1 cellular context compared by ENCODE assay signal in the genomic region with DNA sequence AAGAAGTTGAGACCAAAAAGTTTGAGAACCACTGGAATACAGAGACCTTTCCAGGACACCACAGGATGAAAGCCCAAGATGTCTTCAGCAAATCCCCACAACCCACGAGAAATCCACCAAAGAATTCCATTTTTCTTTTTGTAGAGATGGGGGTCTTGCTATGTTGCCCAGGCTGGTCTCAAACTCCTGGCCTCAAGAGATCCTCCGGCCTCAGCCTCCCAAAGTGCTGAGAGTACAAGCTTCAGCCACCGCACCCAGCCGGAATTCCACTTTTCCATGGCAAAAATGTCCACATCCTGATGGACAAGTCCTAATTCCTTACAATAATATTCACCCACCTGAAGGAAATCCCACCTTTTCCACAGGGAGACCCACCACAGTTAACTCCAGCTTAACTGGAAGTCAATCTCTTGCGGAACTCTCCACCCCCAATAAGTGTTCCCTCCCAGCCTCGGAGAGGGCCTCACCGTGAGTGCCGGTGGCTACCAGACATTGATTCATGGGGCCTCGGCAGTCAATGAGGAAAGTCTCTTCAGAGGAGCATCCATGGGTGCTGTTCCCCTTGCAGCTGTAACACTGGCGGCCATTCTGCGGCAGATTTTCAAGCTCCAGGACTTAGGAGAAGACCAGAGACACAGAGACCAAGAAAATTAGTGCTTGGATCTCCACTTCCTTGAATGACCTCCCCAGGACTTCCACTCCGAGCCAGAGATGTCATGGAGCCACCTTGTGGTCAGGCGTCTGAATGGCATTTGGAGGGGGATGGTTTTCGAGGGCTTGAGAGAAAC.
A peak's percentile ranks its signal among the peaks of the same experiment; 100 is the strongest.
TF ChIP-seq lines count a peak whose summit lies in the region.

No MANE protein-coding gene starts in this region.

TF ChIP-seq in K562, 482 proteins besides CTCF, POLR2A, EP300 and RAD21 (continues in another document):
- TF ChIP-seq ZNF121 (CRISPR knock-in tag; conservative IDR thresholded peaks at IDR 0.05): peak; percentile 84
- no peak for TF ChIP-seq SMAD3 (CRISPR knock-in tag; conservative IDR thresholded peaks at IDR 0.05)
- peak; percentile 73 for TF ChIP-seq PHF20 (IDR thresholded peaks at IDR 0.05; ENCODE audit: partially characterized antibody)
- TF ChIP-seq RB1 (IDR thresholded peaks at IDR 0.05; ENCODE audit: low read depth): peak; percentile 44; the same call in 1 of the 2 replicates
- TF ChIP-seq TOE1 (IDR thresholded peaks at IDR 0.05; ENCODE audit: borderline replicate concordance): no peak
- no peak for TF ChIP-seq TOE1 (CRISPR knock-in tag; IDR thresholded peaks at IDR 0.05; ENCODE audit: borderline replicate concordance, low read depth)
- no peak for TF ChIP-seq PTBP1 (IDR thresholded peaks at IDR 0.05; ENCODE audit: low read depth, low read length)
- TF ChIP-seq ELF1 (tag; IDR thresholded peaks at IDR 0.05): peak; percentile 81
- peak; percentile 36; the same call in 1 of the 2 replicates for TF ChIP-seq STAG1 (CRISPR knock-in tag; IDR thresholded peaks at IDR 0.05; ENCODE audit: borderline replicate concordance)
- TF ChIP-seq SMARCA4 (IDR thresholded peaks at IDR 0.05): 0 out of 2 replicates have a peak, but pooled peaks have one; percentile 46
- TF ChIP-seq RNF2 (IDR thresholded peaks at IDR 0.05): no peak
- TF ChIP-seq, protein P1, sequence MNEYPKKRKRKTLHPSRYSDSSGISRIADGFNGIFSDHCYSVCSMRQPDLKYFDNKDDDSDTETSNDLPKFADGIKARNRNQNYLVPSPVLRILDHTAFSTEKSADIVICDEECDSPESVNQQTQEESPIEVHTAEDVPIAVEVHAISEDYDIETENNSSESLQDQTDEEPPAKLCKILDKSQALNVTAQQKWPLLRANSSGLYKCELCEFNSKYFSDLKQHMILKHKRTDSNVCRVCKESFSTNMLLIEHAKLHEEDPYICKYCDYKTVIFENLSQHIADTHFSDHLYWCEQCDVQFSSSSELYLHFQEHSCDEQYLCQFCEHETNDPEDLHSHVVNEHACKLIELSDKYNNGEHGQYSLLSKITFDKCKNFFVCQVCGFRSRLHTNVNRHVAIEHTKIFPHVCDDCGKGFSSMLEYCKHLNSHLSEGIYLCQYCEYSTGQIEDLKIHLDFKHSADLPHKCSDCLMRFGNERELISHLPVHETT (CRISPR knock-in tag; conservative IDR thresholded peaks at IDR 0.05 in 1 of 2, IDR thresholded peaks at IDR 0.05 in 1 of 2): no peak
- 0 out of 2 replicates have a peak, but pooled peaks have one; percentile 7 for TF ChIP-seq CXXC5 (CRISPR knock-in tag; IDR thresholded peaks at IDR 0.05)
- TF ChIP-seq SIRT6 (IDR thresholded peaks at IDR 0.05; ENCODE audit: low read depth, low read length): no peak
- TF ChIP-seq HNRNPUL1 (IDR thresholded peaks at IDR 0.05; ENCODE audit: low read length): no peak
- TF ChIP-seq ZNF696 (CRISPR knock-in tag; conservative IDR thresholded peaks at IDR 0.05): no peak
- TF ChIP-seq, protein P2, sequence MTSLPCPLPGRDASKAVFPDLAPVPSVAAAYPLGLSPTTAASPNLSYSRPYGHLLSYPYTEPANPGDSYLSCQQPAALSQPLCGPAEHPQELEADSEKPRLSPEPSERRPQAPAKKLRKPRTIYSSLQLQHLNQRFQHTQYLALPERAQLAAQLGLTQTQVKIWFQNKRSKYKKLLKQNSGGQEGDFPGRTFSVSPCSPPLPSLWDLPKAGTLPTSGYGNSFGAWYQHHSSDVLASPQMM (CRISPR knock-in tag; IDR thresholded peaks at IDR 0.05): no peak
- TF ChIP-seq NONO (IDR thresholded peaks at IDR 0.05; ENCODE audit: low read depth in 2 of 2, low read length in 1 of 2): no peak
- TF ChIP-seq, protein P3, sequence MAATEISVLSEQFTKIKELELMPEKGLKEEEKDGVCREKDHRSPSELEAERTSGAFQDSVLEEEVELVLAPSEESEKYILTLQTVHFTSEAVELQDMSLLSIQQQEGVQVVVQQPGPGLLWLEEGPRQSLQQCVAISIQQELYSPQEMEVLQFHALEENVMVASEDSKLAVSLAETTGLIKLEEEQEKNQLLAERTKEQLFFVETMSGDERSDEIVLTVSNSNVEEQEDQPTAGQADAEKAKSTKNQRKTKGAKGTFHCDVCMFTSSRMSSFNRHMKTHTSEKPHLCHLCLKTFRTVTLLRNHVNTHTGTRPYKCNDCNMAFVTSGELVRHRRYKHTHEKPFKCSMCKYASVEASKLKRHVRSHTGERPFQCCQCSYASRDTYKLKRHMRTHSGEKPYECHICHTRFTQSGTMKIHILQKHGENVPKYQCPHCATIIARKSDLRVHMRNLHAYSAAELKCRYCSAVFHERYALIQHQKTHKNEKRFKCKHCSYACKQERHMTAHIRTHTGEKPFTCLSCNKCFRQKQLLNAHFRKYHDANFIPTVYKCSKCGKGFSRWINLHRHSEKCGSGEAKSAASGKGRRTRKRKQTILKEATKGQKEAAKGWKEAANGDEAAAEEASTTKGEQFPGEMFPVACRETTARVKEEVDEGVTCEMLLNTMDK (IDR thresholded peaks at IDR 0.05; ENCODE audit: borderline replicate concordance, insufficient read depth, low read depth, low read length, poor library complexity, severe bottlenecking): peak; percentile 46
- TF ChIP-seq ZNF589 (CRISPR knock-in tag; IDR thresholded peaks at IDR 0.05; ENCODE audit: low read depth): no peak
- TF ChIP-seq SPI1 (IDR thresholded peaks at IDR 0.05; ENCODE audit: borderline replicate concordance, low read depth, low read length): peak; percentile 71; the same call in 1 of the 2 replicates
- 0 out of 2 replicates have a peak, but pooled peaks have one; percentile 34 for TF ChIP-seq HDAC2 (IDR thresholded peaks at IDR 0.05)
- TF ChIP-seq, protein P4, sequence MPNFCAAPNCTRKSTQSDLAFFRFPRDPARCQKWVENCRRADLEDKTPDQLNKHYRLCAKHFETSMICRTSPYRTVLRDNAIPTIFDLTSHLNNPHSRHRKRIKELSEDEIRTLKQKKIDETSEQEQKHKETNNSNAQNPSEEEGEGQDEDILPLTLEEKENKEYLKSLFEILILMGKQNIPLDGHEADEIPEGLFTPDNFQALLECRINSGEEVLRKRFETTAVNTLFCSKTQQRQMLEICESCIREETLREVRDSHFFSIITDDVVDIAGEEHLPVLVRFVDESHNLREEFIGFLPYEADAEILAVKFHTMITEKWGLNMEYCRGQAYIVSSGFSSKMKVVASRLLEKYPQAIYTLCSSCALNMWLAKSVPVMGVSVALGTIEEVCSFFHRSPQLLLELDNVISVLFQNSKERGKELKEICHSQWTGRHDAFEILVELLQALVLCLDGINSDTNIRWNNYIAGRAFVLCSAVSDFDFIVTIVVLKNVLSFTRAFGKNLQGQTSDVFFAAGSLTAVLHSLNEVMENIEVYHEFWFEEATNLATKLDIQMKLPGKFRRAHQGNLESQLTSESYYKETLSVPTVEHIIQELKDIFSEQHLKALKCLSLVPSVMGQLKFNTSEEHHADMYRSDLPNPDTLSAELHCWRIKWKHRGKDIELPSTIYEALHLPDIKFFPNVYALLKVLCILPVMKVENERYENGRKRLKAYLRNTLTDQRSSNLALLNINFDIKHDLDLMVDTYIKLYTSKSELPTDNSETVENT (CRISPR knock-in tag; IDR thresholded peaks at IDR 0.05): no peak
- TF ChIP-seq KAT8 (IDR thresholded peaks at IDR 0.05; ENCODE audit: low read depth): no peak
- TF ChIP-seq POLR2AphosphoS2 (IDR thresholded peaks at IDR 0.05; ENCODE audit: low read length): no peak
- no peak for TF ChIP-seq BMI1 (IDR thresholded peaks at IDR 0.05; ENCODE audit: low read length)
- no peak for TF ChIP-seq ZFP36 (IDR thresholded peaks at IDR 0.05; ENCODE audit: low read depth, low read length, partially characterized antibody)
- peak; percentile 13; the same call in 1 of the 2 replicates for TF ChIP-seq PHF8 (IDR thresholded peaks at IDR 0.05; ENCODE audit: borderline replicate concordance, low read length)
- TF ChIP-seq, protein P5, sequence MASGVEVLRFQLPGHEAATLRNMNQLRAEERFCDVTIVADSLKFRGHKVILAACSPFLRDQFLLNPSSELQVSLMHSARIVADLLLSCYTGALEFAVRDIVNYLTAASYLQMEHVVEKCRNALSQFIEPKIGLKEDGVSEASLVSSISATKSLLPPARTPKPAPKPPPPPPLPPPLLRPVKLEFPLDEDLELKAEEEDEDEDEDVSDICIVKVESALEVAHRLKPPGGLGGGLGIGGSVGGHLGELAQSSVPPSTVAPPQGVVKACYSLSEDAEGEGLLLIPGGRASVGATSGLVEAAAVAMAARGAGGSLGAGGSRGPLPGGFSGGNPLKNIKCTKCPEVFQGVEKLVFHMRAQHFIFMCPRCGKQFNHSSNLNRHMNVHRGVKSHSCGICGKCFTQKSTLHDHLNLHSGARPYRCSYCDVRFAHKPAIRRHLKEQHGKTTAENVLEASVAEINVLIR (CRISPR knock-in tag; IDR thresholded peaks at IDR 0.05): no peak
- TF ChIP-seq, protein P6, sequence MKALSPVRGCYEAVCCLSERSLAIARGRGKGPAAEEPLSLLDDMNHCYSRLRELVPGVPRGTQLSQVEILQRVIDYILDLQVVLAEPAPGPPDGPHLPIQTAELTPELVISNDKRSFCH (CRISPR knock-in tag; IDR thresholded peaks at IDR 0.05): no peak
- TF ChIP-seq, protein P6 (tag; IDR thresholded peaks at IDR 0.05): no peak
- TF ChIP-seq MYNN (IDR thresholded peaks at IDR 0.05): 0 out of 2 replicates have a peak, but pooled peaks have one; percentile 15
- TF ChIP-seq MYNN (CRISPR knock-in tag; IDR thresholded peaks at IDR 0.05): no peak
- TF ChIP-seq, protein P7, sequence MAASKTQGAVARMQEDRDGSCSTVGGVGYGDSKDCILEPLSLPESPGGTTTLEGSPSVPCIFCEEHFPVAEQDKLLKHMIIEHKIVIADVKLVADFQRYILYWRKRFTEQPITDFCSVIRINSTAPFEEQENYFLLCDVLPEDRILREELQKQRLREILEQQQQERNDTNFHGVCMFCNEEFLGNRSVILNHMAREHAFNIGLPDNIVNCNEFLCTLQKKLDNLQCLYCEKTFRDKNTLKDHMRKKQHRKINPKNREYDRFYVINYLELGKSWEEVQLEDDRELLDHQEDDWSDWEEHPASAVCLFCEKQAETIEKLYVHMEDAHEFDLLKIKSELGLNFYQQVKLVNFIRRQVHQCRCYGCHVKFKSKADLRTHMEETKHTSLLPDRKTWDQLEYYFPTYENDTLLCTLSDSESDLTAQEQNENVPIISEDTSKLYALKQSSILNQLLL (CRISPR knock-in tag; IDR thresholded peaks at IDR 0.05; ENCODE audit: borderline replicate concordance): no peak
- TF ChIP-seq NFRKB (IDR thresholded peaks at IDR 0.05; ENCODE audit: low read depth): 0 out of 2 replicates have a peak, but pooled peaks have one; percentile 40
- TF ChIP-seq OTX1 (CRISPR knock-in tag; IDR thresholded peaks at IDR 0.05): no peak
- TF ChIP-seq BCOR (IDR thresholded peaks at IDR 0.05): peak; percentile 8; the same call in 1 of the 2 replicates
- peak; percentile 41; the same call in 1 of the 2 replicates for TF ChIP-seq ZNF766 (CRISPR knock-in tag; conservative IDR thresholded peaks at IDR 0.05)
- no peak for TF ChIP-seq ZNF274 (IDR thresholded peaks at IDR 0.05; ENCODE audit: borderline replicate concordance, low read depth, low read length)
- TF ChIP-seq MEIS2 (IDR thresholded peaks at IDR 0.05; ENCODE audit: partially characterized antibody): peak; percentile 48
- no peak for TF ChIP-seq SAP30 (IDR thresholded peaks at IDR 0.05; ENCODE audit: borderline replicate concordance, insufficient read depth, low read depth, low read length, poor library complexity, severe bottlenecking)
- TF ChIP-seq ZFX (CRISPR knock-in tag; IDR thresholded peaks at IDR 0.05): peak; percentile 71
- TF ChIP-seq, protein P8, sequence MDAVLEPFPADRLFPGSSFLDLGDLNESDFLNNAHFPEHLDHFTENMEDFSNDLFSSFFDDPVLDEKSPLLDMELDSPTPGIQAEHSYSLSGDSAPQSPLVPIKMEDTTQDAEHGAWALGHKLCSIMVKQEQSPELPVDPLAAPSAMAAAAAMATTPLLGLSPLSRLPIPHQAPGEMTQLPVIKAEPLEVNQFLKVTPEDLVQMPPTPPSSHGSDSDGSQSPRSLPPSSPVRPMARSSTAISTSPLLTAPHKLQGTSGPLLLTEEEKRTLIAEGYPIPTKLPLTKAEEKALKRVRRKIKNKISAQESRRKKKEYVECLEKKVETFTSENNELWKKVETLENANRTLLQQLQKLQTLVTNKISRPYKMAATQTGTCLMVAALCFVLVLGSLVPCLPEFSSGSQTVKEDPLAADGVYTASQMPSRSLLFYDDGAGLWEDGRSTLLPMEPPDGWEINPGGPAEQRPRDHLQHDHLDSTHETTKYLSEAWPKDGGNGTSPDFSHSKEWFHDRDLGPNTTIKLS (IDR thresholded peaks at IDR 0.05; ENCODE audit: borderline replicate concordance, low read depth): no peak
- TF ChIP-seq, protein P9, sequence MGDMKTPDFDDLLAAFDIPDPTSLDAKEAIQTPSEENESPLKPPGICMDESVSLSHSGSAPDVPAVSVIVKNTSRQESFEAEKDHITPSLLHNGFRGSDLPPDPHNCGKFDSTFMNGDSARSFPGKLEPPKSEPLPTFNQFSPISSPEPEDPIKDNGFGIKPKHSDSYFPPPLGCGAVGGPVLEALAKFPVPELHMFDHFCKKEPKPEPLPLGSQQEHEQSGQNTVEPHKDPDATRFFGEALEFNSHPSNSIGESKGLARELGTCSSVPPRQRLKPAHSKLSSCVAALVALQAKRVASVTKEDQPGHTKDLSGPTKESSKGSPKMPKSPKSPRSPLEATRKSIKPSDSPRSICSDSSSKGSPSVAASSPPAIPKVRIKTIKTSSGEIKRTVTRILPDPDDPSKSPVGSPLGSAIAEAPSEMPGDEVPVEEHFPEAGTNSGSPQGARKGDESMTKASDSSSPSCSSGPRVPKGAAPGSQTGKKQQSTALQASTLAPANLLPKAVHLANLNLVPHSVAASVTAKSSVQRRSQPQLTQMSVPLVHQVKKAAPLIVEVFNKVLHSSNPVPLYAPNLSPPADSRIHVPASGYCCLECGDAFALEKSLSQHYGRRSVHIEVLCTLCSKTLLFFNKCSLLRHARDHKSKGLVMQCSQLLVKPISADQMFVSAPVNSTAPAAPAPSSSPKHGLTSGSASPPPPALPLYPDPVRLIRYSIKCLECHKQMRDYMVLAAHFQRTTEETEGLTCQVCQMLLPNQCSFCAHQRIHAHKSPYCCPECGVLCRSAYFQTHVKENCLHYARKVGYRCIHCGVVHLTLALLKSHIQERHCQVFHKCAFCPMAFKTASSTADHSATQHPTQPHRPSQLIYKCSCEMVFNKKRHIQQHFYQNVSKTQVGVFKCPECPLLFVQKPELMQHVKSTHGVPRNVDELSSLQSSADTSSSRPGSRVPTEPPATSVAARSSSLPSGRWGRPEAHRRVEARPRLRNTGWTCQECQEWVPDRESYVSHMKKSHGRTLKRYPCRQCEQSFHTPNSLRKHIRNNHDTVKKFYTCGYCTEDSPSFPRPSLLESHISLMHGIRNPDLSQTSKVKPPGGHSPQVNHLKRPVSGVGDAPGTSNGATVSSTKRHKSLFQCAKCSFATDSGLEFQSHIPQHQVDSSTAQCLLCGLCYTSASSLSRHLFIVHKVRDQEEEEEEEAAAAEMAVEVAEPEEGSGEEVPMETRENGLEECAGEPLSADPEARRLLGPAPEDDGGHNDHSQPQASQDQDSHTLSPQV (IDR thresholded peaks at IDR 0.05): 0 out of 2 replicates have a peak, but pooled peaks have one; percentile 60
- TF ChIP-seq ESRRA (IDR thresholded peaks at IDR 0.05; ENCODE audit: borderline replicate concordance, low read depth): peak; percentile 71; the same call in 1 of the 2 replicates
- peak in 1 of 2 experiments; percentile 66; a peak in 2 of 4 replicates for TF ChIP-seq MAZ (CRISPR knock-in tag; conservative IDR thresholded peaks at IDR 0.05 in 1 of 2, IDR thresholded peaks at IDR 0.05 in 1 of 2)
- no peak for TF ChIP-seq ZNF695 (CRISPR knock-in tag; IDR thresholded peaks at IDR 0.05)
